8 cellular contexts compared by ENCODE assay signal in the genomic region with DNA sequence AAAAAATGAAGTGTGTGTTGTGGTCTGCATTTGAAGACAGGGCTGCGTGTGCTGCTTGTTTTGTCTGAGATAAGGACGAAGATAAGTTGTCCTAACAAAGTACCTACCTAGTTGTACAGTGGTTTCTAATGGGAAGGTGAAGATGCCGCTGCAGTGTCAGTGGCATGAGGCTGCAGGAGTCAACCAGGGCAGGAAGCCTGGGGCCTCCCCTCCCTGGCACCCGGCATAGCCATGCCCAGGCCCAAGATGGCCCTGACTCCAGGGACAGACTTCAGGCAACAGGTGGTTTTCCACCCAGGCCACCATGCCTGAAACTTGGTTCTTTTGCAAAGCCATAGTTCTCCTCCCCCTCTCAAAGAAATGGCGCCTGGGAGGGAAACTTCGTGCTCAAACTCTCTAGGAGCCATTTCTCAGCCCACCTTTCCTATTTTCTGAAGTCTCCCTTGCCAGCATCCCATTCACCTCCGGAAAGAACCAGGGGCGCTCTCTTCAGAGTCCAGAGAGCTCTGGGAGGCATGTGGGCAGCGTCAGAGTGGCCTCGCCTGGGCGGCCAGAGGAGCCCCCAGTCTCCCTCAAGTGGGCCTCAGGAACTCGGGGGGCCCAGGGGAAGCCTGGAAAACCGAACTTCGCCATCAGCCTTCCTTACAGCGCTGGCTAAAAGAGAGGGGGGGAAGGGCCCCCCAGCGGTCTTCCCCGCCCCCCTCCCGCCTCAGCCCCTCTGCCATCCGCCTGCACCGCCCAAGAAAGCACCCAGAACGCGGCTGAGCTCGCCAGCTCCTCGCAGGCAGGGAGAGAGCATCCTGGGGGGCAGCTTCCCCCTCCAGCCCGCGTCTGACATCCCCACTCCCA. TPM values are rescaled to one million over a fixed set of nuclear protein-coding genes. Genes with fewer than 3 reads are reported as not detected.
DNase-seq lines count a peak whose midpoint lies in the region; ATAC-seq and TF ChIP-seq lines count a peak whose summit lies in the region.

No MANE protein-coding gene starts in this region.

- TF ChIP-seq CTCF in WERI-Rb-1 (IDR thresholded peaks at IDR 0.05; ENCODE audit: low read depth, low read length) (no peak), nephron (IDR thresholded peaks at IDR 0.05; ENCODE audit: unreplicated experiment in 3 of 3) (peak in 1 of 3 experiments; percentile 8), uterus (IDR thresholded peaks at IDR 0.05) (no peak)

- ATAC-seq in HG02885 (IDR thresholded peaks at IDR 0.05; ENCODE audit: poor library complexity, unreplicated experiment) = no peak

- H4K20me1 ChIP-seq in GM23248 (ENCODE audit: insufficient read depth) = peaks cover 5% of the 10 kb centered on the region; the same call in 1 of the 2 replicates

- H3K79me2 ChIP-seq in GM23248 (ENCODE audit: insufficient read depth) = peaks cover 25% of the 10 kb centered on the region

- peak overlapping the region; percentile 82 to 90 (median 84) for H3K4me3 Mint-ChIP-seq in nephron

- H3K36me3 ChIP-seq in GM23248 (ENCODE audit: low read depth) (no peaks in the 10 kb centered on the region), WERI-Rb-1 (no peaks in the 10 kb centered on the region), duodenal mucosa (ENCODE audit: control insufficient read depth in 1 of 2, insufficient read depth in 2 of 2, low read length in 2 of 2) (no peaks in the 10 kb centered on the region), uterus (no peaks in the 10 kb centered on the region)

- in situ Hi-C loops in GM23248 (cut with MboI) = no loop called here

- H3K4me2 ChIP-seq in GM23248 (ENCODE audit: unreplicated experiment) = peak overlapping the region; percentile 77

- H3K27me3 ChIP-seq in GM23248 (replicated peaks; ENCODE audit: insufficient read depth) (no peaks in the 10 kb centered on the region), WERI-Rb-1 (ENCODE audit: insufficient read depth, low read depth, severe bottlenecking) (no peaks in the 10 kb centered on the region), duodenal mucosa (ENCODE audit: control insufficient read depth in 1 of 2, insufficient read depth in 2 of 2, low read length in 2 of 2) (no peaks in the 10 kb centered on the region), uterus (no peaks in the 10 kb centered on the region)

- no peak overlapping the region for H3K27ac ChIP-seq in GM23248
- peak overlapping the region; percentile 77 for H3K27ac ChIP-seq in WERI-Rb-1
- H3K27ac ChIP-seq in duodenal mucosa (ENCODE audit: low read depth, low read length) = no peak overlapping the region
- peak overlapping the region; percentile 93 to 97 for H3K27ac ChIP-seq in uterus

- H3K4me3 ChIP-seq in GM23248 (peak overlapping the region; percentile 86), WERI-Rb-1 (ENCODE audit: low read depth, low read length) (peak overlapping the region; percentile 85), duodenal mucosa (ENCODE audit: low read depth in 1 of 2, low read length in 2 of 2) (peak overlapping the region; percentile 84), uterus (peak overlapping the region; percentile 67 to 88)

- H3K4me1 Mint-ChIP-seq in nephron = peaks cover 53% of the 10 kb centered on the region

- peak overlapping the region; percentile 91 for H2AFZ ChIP-seq in GM23248

- H3K9me2 ChIP-seq in GM23248 (ENCODE audit: insufficient read depth) = no peaks in the 10 kb centered on the region

- H3K9me3 Mint-ChIP-seq in nephron = no peaks in the 10 kb centered on the region

- peaks cover 19% of the 10 kb centered on the region for H3K36me3 Mint-ChIP-seq in nephron (ENCODE audit: low read depth)

- H3F3A ChIP-seq in GM23248 (ENCODE audit: insufficient read depth) = peaks cover 39% of the 10 kb centered on the region

- H3K27ac Mint-ChIP-seq in nephron = peak overlapping the region; percentile 87 to 100 (median 92)

- peak overlapping the region; percentile 66 for H3K9ac ChIP-seq in GM23248
- peak overlapping the region; percentile 44 to 89 for H3K9ac ChIP-seq in duodenal mucosa (ENCODE audit: low read depth in 1 of 2, low read length in 2 of 2)

- intact Hi-C loops in uterus (cut with DNase I; ENCODE audit: low total_unique reads) = no loop called here

- H3K4me1 ChIP-seq in GM23248 (ENCODE audit: insufficient read depth) (peaks cover 19% of the 10 kb centered on the region), duodenal mucosa (ENCODE audit: control insufficient read depth in 1 of 2, insufficient read depth in 2 of 2, low read length in 2 of 2) (peaks cover 26% of the 10 kb centered on the region in 2 donors), uterus (peaks cover 0 to 15% of the 10 kb centered on the region in 2 donors)

- 40 to 51% methylated on average over 18 to 25 of the region's 26 CpGs for WGBS in GM23248 (ENCODE audit: low coverage in 1 of 2, low lambda C conversion rate in 2 of 2, missing lambda C conversion rate in 2 of 2), 2 experiments

- peak in 1 of 2 donors; percentile 4 for TF ChIP-seq POLR2A in uterus (IDR thresholded peaks at IDR 0.05)

- H3K27me3 Mint-ChIP-seq in nephron (ENCODE audit: low read depth) = no peaks in the 10 kb centered on the region

- DNase-seq in GM23248 = peak; percentile 46
- peak; percentile 18 for DNase-seq in WERI-Rb-1
- DNase-seq in uterus = peak; percentile 18 to 24
- no peak for DNase-seq in superior temporal gyrus (ENCODE audit: extremely low spot score)
- DNase-seq in SW 1271 (lab: John Stamatoyannopoulos, UW) = no peak

- H3K9me3 ChIP-seq in GM23248 (ENCODE audit: low read depth) (no peaks in the 10 kb centered on the region), WERI-Rb-1 (ENCODE audit: severe bottlenecking) (no peaks in the 10 kb centered on the region), duodenal mucosa (ENCODE audit: control insufficient read depth in 1 of 2, low read length in 2 of 2) (no peaks in the 10 kb centered on the region), uterus (no peaks in the 10 kb centered on the region)

RNA-seq across cellular contexts. Expression of a gene that starts 2.0 kb away (rescaled TPM):
- total RNA-seq in GM23248 (2014; rRNA removed; shearing (Covaris generic)) = 7.7 and 15.0 TPM in 2 replicates
- 12.4 and 15.3 TPM in 2 replicates for polyA plus RNA-seq in GM23248 (2016; fragmentation: Nextera tagmentation; extraction: Ambion mirVana)
- 100 to 1,000 TPM in 1 of 4 donors, 10 to 100 TPM in 3; 29.1 to 159 (median 61.2) TPM for total RNA-seq in uterus

Comparison
In these comparisons a context has a peak if more than half of its experiments do, and no peak if none do; other contexts are left out.
1. DNase-seq: peak in GM23248 (single experiment), WERI-Rb-1 (single experiment) and uterus (2 of 2); none in superior temporal gyrus (single experiment) and SW 1271 (0 of 2).
2. H3K27ac ChIP-seq: peak in WERI-Rb-1 (single experiment) and uterus (2 of 2); none in GM23248 (single experiment) and duodenal mucosa (single experiment).
3. Peak in every context shown above with its lines, with median percentiles within 50 percentile points of each other: H3K4me3 ChIP-seq.